Comparison of ENCODE assay signal across 15 cellular contexts in genomic region chr2:47062721-47063120, GRCh38.
DNase-seq lines count a peak whose midpoint lies in the region; ATAC-seq and TF ChIP-seq lines count a peak whose summit lies in the region.
"Had no signal": no experiment of that assay in that cellular context is flagged by ENCODE, and none has a peak within 500 bp of the region (broad histone marks: within the 10 kb centered on the region; RNA-seq: fewer than 3 reads in every experiment).

No MANE protein-coding gene starts in this region.

- H3K27me3 ChIP-seq in IMR-90 (ENCODE audit: control insufficient read depth, insufficient read depth, low read length): no peaks in the 10 kb centered on the region
- H3K27me3 ChIP-seq in dorsolateral prefrontal cortex: no peaks in the 10 kb centered on the region
- no peaks in the 10 kb centered on the region for H3K27me3 ChIP-seq in muscle layer of duodenum (ENCODE audit: low read depth, low read length)
- no peaks in the 10 kb centered on the region for H3K27me3 ChIP-seq in CD8-positive, alpha-beta memory T cell (ENCODE audit: insufficient read depth, low read length, poor library complexity, severe bottlenecking)

- H4K91ac ChIP-seq in IMR-90 (ENCODE audit: insufficient read depth, low read depth, low read length): peak overlapping the region; percentile 61

- H3K27me3 Mint-ChIP-seq in activated CD4-positive, alpha-beta memory T cell treated with anti-CD3 and anti-CD28 coated beads for 36 hours: no peaks in the 10 kb centered on the region
- H3K27me3 Mint-ChIP-seq in CD8-positive, alpha-beta memory T cell: peaks cover 0 to 3% of the 10 kb centered on the region in 2 donors

- peak overlapping the region; percentile 63 for H2BK5ac ChIP-seq in IMR-90 (ENCODE audit: low read depth, low read length, poor library complexity, severe bottlenecking)

- in situ Hi-C loops in IMR-90 (cut with MboI; ENCODE audit: low sequenced_read_pairs): no loop called here

- TF ChIP-seq CTCF in IMR-90 (conservative IDR thresholded peaks at IDR 0.05; ENCODE audit: low read depth, low read length) (no peak), dorsolateral prefrontal cortex (IDR thresholded peaks at IDR 0.05 in 54 of 56, conservative IDR thresholded peaks at IDR 0.05 in 2 of 56; ENCODE audit: low read depth in 1 of 56, partially characterized antibody in 56 of 56) (no peak)

- POLR2A ChIA-PET in IMR-90 (lab: Charles Lee; ENCODE audit: unreplicated experiment): no interaction called here
- POLR2A ChIA-PET in activated CD4-positive, alpha-beta memory T cell treated with anti-CD3 and anti-CD28 coated beads for 36 hours (lab: Charles Lee): no interaction called here
- POLR2A ChIA-PET in CD8-positive, alpha-beta memory T cell (lab: Charles Lee): no interaction called here

- peaks cover 23 to 87% of the 10 kb centered on the region in 2 experiments for H3K79me1 ChIP-seq in IMR-90 (ENCODE audit: low read depth in 1 of 2, low read length in 2 of 2)

- H3K14ac ChIP-seq in IMR-90 (replicated peaks; ENCODE audit: low read depth, low read length): peak overlapping the region; percentile 78; the same call in 1 of the 2 replicates

- H3K36me3 ChIP-seq in IMR-90 (ENCODE audit: control insufficient read depth, insufficient read depth, low read length) (peaks cover 19% of the 10 kb centered on the region), muscle layer of duodenum (ENCODE audit: control insufficient read depth in 1 of 2, insufficient read depth in 2 of 2, low read length in 2 of 2) (peaks cover 8% of the 10 kb centered on the region in 2 donors)
- peaks cover 11% of the 10 kb centered on the region for H3K36me3 ChIP-seq in CD8-positive, alpha-beta memory T cell (ENCODE audit: insufficient read depth, low read length)

- H3K4me3 Mint-ChIP-seq in activated CD4-positive, alpha-beta memory T cell treated with anti-CD3 and anti-CD28 coated beads for 36 hours: no peak overlapping the region
- no peak overlapping the region for H3K4me3 Mint-ChIP-seq in CD8-positive, alpha-beta memory T cell

- no peak overlapping the region for H2AFZ ChIP-seq in IMR-90 (replicated peaks; ENCODE audit: low read length, poor library complexity)

- DNase-seq in IMR-90 (no peak), dorsolateral prefrontal cortex (peak in 8 of 10 donors; percentile 34 to 86 (median 72))
- DNase-seq in stimulated activated CD4-positive, alpha-beta T cell treated with anti-CD3 and anti-CD28 coated beads, Interleukin-4, amount 100 ng/mL, for 1 hour: no peak
- DNase-seq in activated CD4-positive, alpha-beta memory T cell treated with anti-CD3 and anti-CD28 coated beads for 36 hours: no peak
- no peak for DNase-seq in CD8-positive, alpha-beta memory T cell
- DNase-seq: activated CD8-positive, alpha-beta memory T cell treated with anti-CD3 and anti-CD28 coated beads for 24 hours; AML-193; aorta; cortex of kidney; DMS 273 treated with DMSO at 0.1 percent for 48 hours; stimulated activated CD4-positive, alpha-beta T cell treated with anti-CD3 and anti-CD28 coated beads, Interleukin-12 subunit alpha, Interleukin-12 subunit beta, amount 100 ng/mL, for 4 hours had no signal

- ATAC-seq in IMR-90 (ENCODE audit: low read depth) (no peak), HG03442 (IDR thresholded peaks at IDR 0.05; ENCODE audit: unreplicated experiment) (no peak)
- ATAC-seq: esophagus mucosa had no signal

- WGBS in IMR-90 (ENCODE audit: extremely low coverage in 2 of 2, insufficient read length in 1 of 2), 2 experiments: 53% methylated on average over 4 of the region's 5 CpGs; no CpG with 5 or more reads in 1 of the 2 experiments

- H3K23ac ChIP-seq in IMR-90 (ENCODE audit: low read depth, low read length): peak overlapping the region; percentile 64; the same call in 1 of the 2 replicates

- CTCF ChIA-PET in IMR-90 (lab: Yijun Ruan, JAX): no interaction called here
- CTCF ChIA-PET in activated CD4-positive, alpha-beta memory T cell treated with anti-CD3 and anti-CD28 coated beads for 36 hours (lab: Charles Lee): no interaction called here
- CTCF ChIA-PET in CD8-positive, alpha-beta memory T cell (lab: Charles Lee): no interaction called here

- H3K4ac ChIP-seq in IMR-90 (ENCODE audit: low read depth, low read length): peak overlapping the region; percentile 92

- peak overlapping the region; percentile 95; the same call in 1 of the 2 replicates for H2AK5ac ChIP-seq in IMR-90 (ENCODE audit: low read depth, low read length)

- H3K9ac ChIP-seq in IMR-90 (ENCODE audit: low read depth, low read length): no peak overlapping the region

- H3K4me1 ChIP-seq in IMR-90 (ENCODE audit: control insufficient read depth, insufficient read depth, low read length) (peaks cover 37% of the 10 kb centered on the region), muscle layer of duodenum (ENCODE audit: control insufficient read depth in 1 of 2, insufficient read depth in 2 of 2, low read length in 2 of 2) (peaks cover 36 to 55% of the 10 kb centered on the region in 2 donors)
- H3K4me1 ChIP-seq in CD8-positive, alpha-beta memory T cell (ENCODE audit: insufficient read depth, low read length): peaks cover 1% of the 10 kb centered on the region

- H4K20me1 ChIP-seq in IMR-90 (ENCODE audit: insufficient read depth, low read length): no peaks in the 10 kb centered on the region

- no peaks in the 10 kb centered on the region for H3K9me3 Mint-ChIP-seq in activated CD4-positive, alpha-beta memory T cell treated with anti-CD3 and anti-CD28 coated beads for 36 hours
- H3K9me3 Mint-ChIP-seq in CD8-positive, alpha-beta memory T cell: no peaks in the 10 kb centered on the region

- H2BK20ac ChIP-seq in IMR-90 (ENCODE audit: low read depth, low read length): peak overlapping the region; percentile 79; the same call in 1 of the 2 replicates

- H4K5ac ChIP-seq in IMR-90 (ENCODE audit: low read depth, low read length): no peak overlapping the region

- peak overlapping the region; percentile 95 for H2BK120ac ChIP-seq in IMR-90 (ENCODE audit: low read depth, low read length)

- BruUV-seq in IMR-90 (replicated peaks; lab: Mats Ljungman, UMichigan): no TSS peak

- H3K4me3 ChIP-seq in IMR-90 (ENCODE audit: insufficient read depth, low read depth, low read length) (no peak overlapping the region), dorsolateral prefrontal cortex (peak overlapping the region in 1 of 59 donors; percentile 1), muscle layer of duodenum (ENCODE audit: low read depth in 1 of 2, low read length in 2 of 2) (no peak overlapping the region)
- no peak overlapping the region for H3K4me3 ChIP-seq in CD8-positive, alpha-beta memory T cell (ENCODE audit: low read length)

- H3K27ac ChIP-seq in IMR-90 (ENCODE audit: insufficient read depth, low read length) (peak overlapping the region; percentile 12; the same call in 1 of the 2 replicates), dorsolateral prefrontal cortex (peak overlapping the region in 58 of 59 donors; percentile 48 to 97 (median 88)), muscle layer of duodenum (ENCODE audit: low read length) (peak overlapping the region; percentile 10), temporal lobe (ENCODE audit: low read depth, low read length) (peak overlapping the region; percentile 86)
- no peak overlapping the region for H3K27ac ChIP-seq in CD8-positive, alpha-beta memory T cell (ENCODE audit: low read depth, low read length)

- TF ChIP-seq POLR2A in IMR-90 (IDR thresholded peaks at IDR 0.05; ENCODE audit: low read depth, low read length): no peak

- H3K9me3 ChIP-seq in IMR-90 (ENCODE audit: control insufficient read depth, insufficient read depth, low read length) (no peaks in the 10 kb centered on the region), muscle layer of duodenum (ENCODE audit: control insufficient read depth in 1 of 2, low read length in 2 of 2) (no peaks in the 10 kb centered on the region)
- H3K9me3 ChIP-seq in CD8-positive, alpha-beta memory T cell (ENCODE audit: low read length): no peaks in the 10 kb centered on the region

- no peak for TF ChIP-seq RAD21 in IMR-90 (IDR thresholded peaks at IDR 0.05; ENCODE audit: low read length)

- dilution Hi-C loops in IMR-90 (cut with HindIII; ENCODE audit: low sequenced_read_pairs, unreplicated experiment): no loop called here

- peaks cover 5% of the 10 kb centered on the region for H3K4me1 Mint-ChIP-seq in activated CD4-positive, alpha-beta memory T cell treated with anti-CD3 and anti-CD28 coated beads for 36 hours (ENCODE audit: low read depth)
- peaks cover 4 to 16% (median 15%) of the 10 kb centered on the region in 3 donors for H3K4me1 Mint-ChIP-seq in CD8-positive, alpha-beta memory T cell

- peaks cover 57% of the 10 kb centered on the region for H3K9me1 ChIP-seq in IMR-90 (ENCODE audit: insufficient read depth, low read length)

- H3K4me2 ChIP-seq in IMR-90 (ENCODE audit: low read depth, low read length): no peak overlapping the region

- intact Hi-C loops in IMR-90 (cut with micrococcal nuclease) (no loop called here), dorsolateral prefrontal cortex (cut with DNase I) (loop anchor here (5.0 kb wide), 1 partner anchor 50 kb away; no protein-coding TSS in a partner anchor)
- intact Hi-C loops in activated CD4-positive, alpha-beta memory T cell treated with anti-CD3 and anti-CD28 coated beads for 36 hours (cut with micrococcal nuclease): no loop called here

- H3K36me3 Mint-ChIP-seq in activated CD4-positive, alpha-beta memory T cell treated with anti-CD3 and anti-CD28 coated beads for 36 hours: peaks cover 13% of the 10 kb centered on the region
- peaks cover 0 to 74% (median 5%) of the 10 kb centered on the region in 3 donors for H3K36me3 Mint-ChIP-seq in CD8-positive, alpha-beta memory T cell

- H4K8ac ChIP-seq in IMR-90 (ENCODE audit: low read depth in 2 of 2, low read length in 2 of 2): peak overlapping the region in 1 of 2 experiments; percentile 79; a peak in 1 of 4 replicates

- H3K56ac ChIP-seq in IMR-90 (ENCODE audit: extremely low read depth, insufficient read depth, low read length): no peak overlapping the region

- peak overlapping the region; percentile 24 for H3K18ac ChIP-seq in IMR-90 (ENCODE audit: low read depth, low read length)

- peak overlapping the region; percentile 88; the same call in 2 of the 3 replicates for H2BK15ac ChIP-seq in IMR-90 (ENCODE audit: low read depth, low read length)

- H2AK9ac ChIP-seq in IMR-90 (replicated peaks; ENCODE audit: low read depth, low read length, poor library complexity): no peak overlapping the region

- H3K27ac Mint-ChIP-seq in activated CD4-positive, alpha-beta memory T cell treated with anti-CD3 and anti-CD28 coated beads for 36 hours: no peak overlapping the region
- peak overlapping the region in 2 of 8 donors; percentile 55 to 58 for H3K27ac Mint-ChIP-seq in CD8-positive, alpha-beta memory T cell

TF ChIP-seq in IMR-90, 13 proteins besides CTCF, POLR2A, EP300 and RAD21 (continues in another document):
- TF ChIP-seq MAZ (IDR thresholded peaks at IDR 0.05; ENCODE audit: borderline replicate concordance, low read depth, low read length): no peak

Comparison
In these comparisons a context has a peak if more than half of its experiments do, and no peak if none do; other contexts are left out.
1. DNase-seq: peak in dorsolateral prefrontal cortex (8 of 10); none in IMR-90 (single experiment), stimulated activated CD4-positive, alpha-beta T cell treated with anti-CD3 and anti-CD28 coated beads, Interleukin-4, amount 100 ng/mL, for 1 hour (single experiment), activated CD4-positive, alpha-beta memory T cell treated with anti-CD3 and anti-CD28 coated beads for 36 hours (single experiment) and CD8-positive, alpha-beta memory T cell (0 of 5).
2. intact Hi-C loops: an anchor here in dorsolateral prefrontal cortex (5.0 kb wide); none called in IMR-90 and activated CD4-positive, alpha-beta memory T cell treated with anti-CD3 and anti-CD28 coated beads for 36 hours.